ENCODE assay signal across 1 cellular context in genomic region chr16:46868891-46869290, GRCh38.
TF ChIP-seq lines count a peak whose summit lies in the region.
"Not testable (repeated sequence)": the region's sequence is repeated elsewhere in the genome, so short reads cannot be mapped to it uniquely, and the experiment has no call there.

No MANE protein-coding gene starts in this region.

TF ChIP-seq in HepG2, 621 proteins besides CTCF, POLR2A, EP300 and RAD21 (continues in another document):
- peak; percentile 82; the same call in 1 of the 2 replicates for TF ChIP-seq ZKSCAN8 (CRISPR knock-in tag; IDR thresholded peaks at IDR 0.05; ENCODE audit: borderline replicate concordance)
- peak; percentile 71; the same call in 1 of the 2 replicates for TF ChIP-seq ZNF124 (CRISPR knock-in tag; IDR thresholded peaks at IDR 0.05)
- peak; percentile 45; the same call in 1 of the 2 replicates for TF ChIP-seq ZNF788 (CRISPR knock-in tag; IDR thresholded peaks at IDR 0.05; ENCODE audit: borderline replicate concordance)
- not testable (repeated sequence) for TF ChIP-seq SOX6, TCF12 (IDR thresholded peaks at IDR 0.05)
- TF ChIP-seq SOX6 (CRISPR knock-in tag; IDR thresholded peaks at IDR 0.05) = peak; percentile 82
- TF ChIP-seq TCF7 (IDR thresholded peaks at IDR 0.05; ENCODE audit: low read depth) = peak; percentile 33; the same call in 1 of the 2 replicates
- peak; percentile 49; the same call in 1 of the 2 replicates for TF ChIP-seq MIER2 (CRISPR knock-in tag; IDR thresholded peaks at IDR 0.05)
- peak; percentile 64; the same call in 1 of the 2 replicates for TF ChIP-seq HOXA5 (CRISPR knock-in tag; IDR thresholded peaks at IDR 0.05)
- peak; percentile 54; the same call in 1 of the 2 replicates for TF ChIP-seq HOXA3 (CRISPR knock-in tag; IDR thresholded peaks at IDR 0.05)
- peak; percentile 88 for TF ChIP-seq MED1 (CRISPR knock-in tag; IDR thresholded peaks at IDR 0.05)
- TF ChIP-seq SNAPC5 (CRISPR knock-in tag; IDR thresholded peaks at IDR 0.05; ENCODE audit: borderline replicate concordance) = 0 out of 2 replicates have a peak, but pooled peaks have one; percentile 16
- TF ChIP-seq ZNF224 (CRISPR knock-in tag; IDR thresholded peaks at IDR 0.05) = peak; percentile 76; the same call in 1 of the 2 replicates
- peak; percentile 55; the same call in 1 of the 2 replicates for TF ChIP-seq ETV5 (CRISPR knock-in tag; IDR thresholded peaks at IDR 0.05; ENCODE audit: borderline replicate concordance)
- peak; percentile 39; the same call in 1 of the 2 replicates for TF ChIP-seq RFX5 (IDR thresholded peaks at IDR 0.05; ENCODE audit: low read depth, low read length)
- peak; percentile 63; the same call in 1 of the 2 replicates for TF ChIP-seq TBX3 (IDR thresholded peaks at IDR 0.05; ENCODE audit: borderline replicate concordance)
- 0 out of 2 replicates have a peak, but pooled peaks have one; percentile 21 for TF ChIP-seq ATF2 (CRISPR knock-in tag; IDR thresholded peaks at IDR 0.05)
- TF ChIP-seq ZNF772 (CRISPR knock-in tag; IDR thresholded peaks at IDR 0.05) = peak; percentile 53; the same call in 1 of the 2 replicates
- peak; percentile 72; the same call in 1 of the 2 replicates for TF ChIP-seq NCOR1 (IDR thresholded peaks at IDR 0.05; ENCODE audit: borderline replicate concordance, low read length)
- peak; percentile 76; the same call in 1 of the 2 replicates for TF ChIP-seq SPEN (CRISPR knock-in tag; IDR thresholded peaks at IDR 0.05; ENCODE audit: low read depth)
- TF ChIP-seq NR2F1 (CRISPR knock-in tag; IDR thresholded peaks at IDR 0.05) = peak; percentile 40 to 69
- peak; percentile 66; the same call in 1 of the 2 replicates for TF ChIP-seq SALL1 (CRISPR knock-in tag; IDR thresholded peaks at IDR 0.05)
- 0 out of 2 replicates have a peak, but pooled peaks have one; percentile 20 for TF ChIP-seq ZNF569 (CRISPR knock-in tag; IDR thresholded peaks at IDR 0.05; ENCODE audit: borderline replicate concordance)
- TF ChIP-seq RCOR2 (CRISPR knock-in tag; IDR thresholded peaks at IDR 0.05) = peak; percentile 88
- TF ChIP-seq GATAD1 (CRISPR knock-in tag; IDR thresholded peaks at IDR 0.05) = peak; percentile 54; the same call in 1 of the 2 replicates
- peak; percentile 73; the same call in 1 of the 2 replicates for TF ChIP-seq AHDC1 (CRISPR knock-in tag; IDR thresholded peaks at IDR 0.05; ENCODE audit: borderline replicate concordance)
- TF ChIP-seq ZBTB7B (CRISPR knock-in tag; IDR thresholded peaks at IDR 0.05) = peak; percentile 36; the same call in 1 of the 2 replicates
- peak; percentile 62; the same call in 1 of the 2 replicates for TF ChIP-seq FOXJ3 (CRISPR knock-in tag; IDR thresholded peaks at IDR 0.05; ENCODE audit: borderline replicate concordance)
- 0 out of 2 replicates have a peak, but pooled peaks have one; percentile 28 for TF ChIP-seq SMAD3 (CRISPR knock-in tag; IDR thresholded peaks at IDR 0.05)
- peak; percentile 79 for TF ChIP-seq HDAC1 (CRISPR knock-in tag; IDR thresholded peaks at IDR 0.05)
- peak; percentile 65; the same call in 1 of the 2 replicates for TF ChIP-seq IRF2 (CRISPR knock-in tag; IDR thresholded peaks at IDR 0.05)
- peak; percentile 55; the same call in 1 of the 2 replicates for TF ChIP-seq ZNF792 (CRISPR knock-in tag; IDR thresholded peaks at IDR 0.05)
- peak; percentile 97 for TF ChIP-seq SKI (IDR thresholded peaks at IDR 0.05; ENCODE audit: partially characterized antibody)
- 0 out of 2 replicates have a peak, but pooled peaks have one; percentile 28 for TF ChIP-seq LCORL (IDR thresholded peaks at IDR 0.05)
- TF ChIP-seq LCORL (CRISPR knock-in tag; IDR thresholded peaks at IDR 0.05) = peak; percentile 53; the same call in 1 of the 2 replicates
- TF ChIP-seq ZNF629 (CRISPR knock-in tag; conservative IDR thresholded peaks at IDR 0.05) = peak; percentile 39; the same call in 1 of the 2 replicates
- 0 out of 2 replicates have a peak, but pooled peaks have one; percentile 2 for TF ChIP-seq ZNF639 (CRISPR knock-in tag; conservative IDR thresholded peaks at IDR 0.05)
- 0 out of 2 replicates have a peak, but pooled peaks have one; percentile 49 for TF ChIP-seq KAT8 (CRISPR knock-in tag; IDR thresholded peaks at IDR 0.05)
- 0 out of 2 replicates have a peak, but pooled peaks have one; percentile 53 for TF ChIP-seq ZHX1 (CRISPR knock-in tag; IDR thresholded peaks at IDR 0.05; ENCODE audit: low read depth)
- TF ChIP-seq RARA (CRISPR knock-in tag; IDR thresholded peaks at IDR 0.05) = peak; percentile 90
- peak; percentile 90 for TF ChIP-seq BCL6 (CRISPR knock-in tag; IDR thresholded peaks at IDR 0.05)
- TF ChIP-seq ARID3A (IDR thresholded peaks at IDR 0.05; ENCODE audit: low read depth, low read length) = 0 out of 2 replicates have a peak, but pooled peaks have one; percentile 32
- TF ChIP-seq HNF4G (IDR thresholded peaks at IDR 0.05; ENCODE audit: borderline replicate concordance, low read depth, low read length) = peak; percentile 86
- peak; percentile 85; the same call in 1 of the 2 replicates for TF ChIP-seq HNF4G (CRISPR knock-in tag; IDR thresholded peaks at IDR 0.05; ENCODE audit: borderline replicate concordance, low read depth)
- peak; percentile 26; the same call in 1 of the 2 replicates for TF ChIP-seq ZBTB34 (CRISPR knock-in tag; IDR thresholded peaks at IDR 0.05)
- peak; percentile 52; the same call in 1 of the 2 replicates for TF ChIP-seq SKIL (CRISPR knock-in tag; IDR thresholded peaks at IDR 0.05; ENCODE audit: borderline replicate concordance)
- TF ChIP-seq ELF3 (CRISPR knock-in tag; IDR thresholded peaks at IDR 0.05) = peak; percentile 86; the same call in 1 of the 2 replicates
- peak; percentile 67; the same call in 1 of the 2 replicates for TF ChIP-seq POGZ (CRISPR knock-in tag; IDR thresholded peaks at IDR 0.05)
- 0 out of 2 replicates have a peak, but pooled peaks have one; percentile 58 for TF ChIP-seq TCF12 (CRISPR knock-in tag; IDR thresholded peaks at IDR 0.05)
- peak; percentile 57; the same call in 1 of the 2 replicates for TF ChIP-seq ZNF292 (CRISPR knock-in tag; IDR thresholded peaks at IDR 0.05; ENCODE audit: borderline replicate concordance, low read depth)
